11 cellular contexts compared by ENCODE assay signal in the genomic region with DNA sequence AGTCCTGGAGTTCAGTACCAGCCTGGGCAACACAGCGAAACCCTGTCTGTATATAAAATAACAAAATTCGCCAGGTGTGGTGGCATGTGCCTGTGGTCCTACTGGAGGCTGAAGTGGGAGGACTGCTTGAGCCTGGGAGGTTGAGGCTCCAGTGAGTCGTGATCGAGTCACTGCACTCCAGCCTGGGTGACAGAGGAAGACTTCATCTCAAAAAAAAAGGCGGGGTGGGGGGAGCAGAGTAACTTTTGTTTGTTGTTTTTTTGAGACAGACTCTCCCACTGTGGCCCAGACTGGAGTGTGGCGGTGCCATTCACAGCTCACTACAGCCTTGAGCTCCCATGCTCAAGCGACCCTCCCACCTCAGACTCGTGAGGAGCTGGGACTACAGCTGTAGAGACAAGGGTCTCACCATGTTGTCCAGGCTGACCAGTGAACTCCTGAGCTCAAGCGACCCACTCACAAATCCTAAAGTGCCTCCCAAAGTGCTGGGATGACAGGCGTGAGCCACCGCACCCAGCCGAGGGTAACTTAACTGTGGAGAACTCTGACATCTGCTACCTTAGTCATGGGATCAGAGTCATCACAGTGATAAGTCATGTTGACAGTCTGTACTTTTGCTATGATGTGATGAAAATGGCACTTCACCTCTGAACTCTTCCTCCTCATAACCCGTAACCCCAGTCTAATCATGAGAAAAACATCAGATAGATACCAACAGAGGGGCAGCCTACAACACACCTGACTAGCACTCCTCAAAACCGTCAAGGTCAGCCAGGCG. TPM values are rescaled to one million over a fixed set of nuclear protein-coding genes. Genes with fewer than 3 reads are reported as not detected.
DNase-seq lines count a peak whose midpoint lies in the region; ATAC-seq, FAIRE-seq and TF ChIP-seq lines count a peak whose summit lies in the region.
"Had no signal": no experiment of that assay in that cellular context is flagged by ENCODE, and none has a peak within 500 bp of the region (broad histone marks: within the 10 kb centered on the region; RNA-seq: fewer than 3 reads in every experiment).

No MANE protein-coding gene starts in this region.

- peak; percentile 53 for FAIRE-seq in HepG2 (lab: Jason Lieb, UNC)

- CTCF ChIA-PET in HepG2 (lab: Yijun Ruan, JAX; ENCODE audit: low intra/inter-chr PET ratio, low total read pairs): no interaction called here

- H4K20me1 ChIP-seq in HepG2 (ENCODE audit: insufficient read depth, low read length): peaks cover 3% of the 10 kb centered on the region; the same call in 1 of the 2 replicates

- H3K27me3 ChIP-seq in HepG2 (ENCODE audit: control insufficient read depth in 1 of 2, insufficient read depth in 2 of 2, low read length in 2 of 2) (no peaks in the 10 kb centered on the region), tibial artery (no peaks in the 10 kb centered on the region)

- H2AFZ ChIP-seq in HepG2 (ENCODE audit: low read length): no peak overlapping the region

- peaks cover 30% of the 10 kb centered on the region for H3K4me1 Mint-ChIP-seq in activated naive CD4-positive, alpha-beta T cell treated with anti-CD3 and anti-CD28 coated beads, Interleukin-2, amount 50 U/mL, for 24 hours
- peaks cover 19% of the 10 kb centered on the region for H3K4me1 Mint-ChIP-seq in activated naive CD8-positive, alpha-beta T cell treated with anti-CD3 and anti-CD28 coated beads, Interleukin-2, amount 50 U/mL, for 24 hours

- TF ChIP-seq RAD21 in HepG2 (CRISPR knock-in tag; IDR thresholded peaks at IDR 0.05): no peak

- TF ChIP-seq EP300 in HepG2 (IDR thresholded peaks at IDR 0.05; ENCODE audit: low read depth in 2 of 2, low read length in 2 of 2) (no peak), HepG2 (CRISPR knock-in tag; IDR thresholded peaks at IDR 0.05; ENCODE audit: borderline replicate concordance) (no peak)

- WGBS in HepG2 (ENCODE audit: low lambda C conversion rate): 95% methylated on average over 15 of the region's 15 CpGs

- no peak for TF ChIP-seq POLR2A in HepG2 (IDR thresholded peaks at IDR 0.05; ENCODE audit: insufficient read depth in 1 of 2, low read depth in 2 of 2, low read length in 2 of 2)

- H3K4me3 ChIP-seq in HepG2 (replicated peaks in 1 of 3; ENCODE audit: insufficient read depth in 1 of 3, low read depth in 2 of 3, low read length in 3 of 3): no peak overlapping the region
- H3K4me3 ChIP-seq in tibial artery: no peak overlapping the region

- no peak for DNase-seq in activated naive CD4-positive, alpha-beta T cell treated with anti-CD3 and anti-CD28 coated beads, Interleukin-2, amount 50 U/mL, for 16 hours
- no peak for DNase-seq in activated naive CD8-positive, alpha-beta T cell treated with anti-CD3 and anti-CD28 coated beads, Interleukin-2, amount 50 U/mL, for 24 hours
- DNase-seq in HepG2 (ENCODE audit: low spot score) (no peak), tibial artery (no peak), head of caudate nucleus (no peak), anterior cingulate cortex (lab: John Stamatoyannopoulos, UW) (no peak)
- DNase-seq: activated CD8-positive, alpha-beta memory T cell treated with anti-CD3 and anti-CD28 coated beads, Interleukin-2, amount 50 U/mL, for 4 hours; effector memory CD4-positive, alpha-beta T cell; NCI-H1092 treated with DMSO at 0.1 percent for 48 hours had no signal

- POLR2A ChIA-PET in HepG2 (lab: Yijun Ruan, JAX): interaction anchor here (1.1 to 1.3 kb wide), 3 partner anchors 16 to 23 kb away, joined by 3 read pairs; a partner anchor contains a TSS

- H3K27ac Mint-ChIP-seq in activated naive CD4-positive, alpha-beta T cell treated with anti-CD3 and anti-CD28 coated beads, Interleukin-2, amount 50 U/mL, for 24 hours: peak overlapping the region; percentile 9
- no peak overlapping the region for H3K27ac Mint-ChIP-seq in activated naive CD8-positive, alpha-beta T cell treated with anti-CD3 and anti-CD28 coated beads, Interleukin-2, amount 50 U/mL, for 24 hours

- BruUV-seq in HepG2 (replicated peaks; lab: Mats Ljungman, UMichigan): no TSS peak

- intact Hi-C loops in HepG2 (cut with micrococcal nuclease; ENCODE audit: unreplicated experiment) (no loop called here), tibial artery (cut with DNase I; ENCODE audit: low total_unique reads) (no loop called here), head of caudate nucleus (cut with DNase I) (no loop called here)

- H3K9me3 ChIP-seq in HepG2 (ENCODE audit: low read length): no peaks in the 10 kb centered on the region
- H3K9me3 ChIP-seq in tibial artery: no peaks in the 10 kb centered on the region

- H3K9me3 Mint-ChIP-seq in activated naive CD4-positive, alpha-beta T cell treated with anti-CD3 and anti-CD28 coated beads, Interleukin-2, amount 50 U/mL, for 24 hours: no peaks in the 10 kb centered on the region
- H3K9me3 Mint-ChIP-seq in activated naive CD8-positive, alpha-beta T cell treated with anti-CD3 and anti-CD28 coated beads, Interleukin-2, amount 50 U/mL, for 24 hours: no peaks in the 10 kb centered on the region

- peaks cover 4% of the 10 kb centered on the region for H3K36me3 Mint-ChIP-seq in activated naive CD4-positive, alpha-beta T cell treated with anti-CD3 and anti-CD28 coated beads, Interleukin-2, amount 50 U/mL, for 24 hours
- H3K36me3 Mint-ChIP-seq in activated naive CD8-positive, alpha-beta T cell treated with anti-CD3 and anti-CD28 coated beads, Interleukin-2, amount 50 U/mL, for 24 hours (ENCODE audit: low read depth): peaks cover 17% of the 10 kb centered on the region

- peak; percentile 50 for ATAC-seq in activated naive CD8-positive, alpha-beta T cell treated with anti-CD3 and anti-CD28 coated beads, Interleukin-2, amount 50 U/mL, for 24 hours
- ATAC-seq in HepG2 (no peak), GM19023 (IDR thresholded peaks at IDR 0.05; ENCODE audit: unreplicated experiment) (no peak)

- no peak for TF ChIP-seq CTCF in HepG2 (CRISPR knock-in tag; IDR thresholded peaks at IDR 0.05)
- TF ChIP-seq CTCF in tibial artery (IDR thresholded peaks at IDR 0.05): no peak

- H3K27ac ChIP-seq in HepG2 (ENCODE audit: extremely low read length, insufficient read depth, low read length) (no peak overlapping the region), tibial artery (peak overlapping the region; percentile 24 to 26)

- H3K4me2 ChIP-seq in HepG2 (ENCODE audit: low read depth, low read length): no peak overlapping the region

- no peak overlapping the region for H3K9ac ChIP-seq in HepG2 (ENCODE audit: insufficient read depth, low read depth, low read length)

- in situ Hi-C loops in HepG2 (cut with HindIII; ENCODE audit: extremely low pct_ligation_motif_present, low pct_unique_long_range_greater_than_20kb): no loop called here

- no peak overlapping the region for H3K4me3 Mint-ChIP-seq in activated naive CD4-positive, alpha-beta T cell treated with anti-CD3 and anti-CD28 coated beads, Interleukin-2, amount 50 U/mL, for 24 hours
- no peak overlapping the region for H3K4me3 Mint-ChIP-seq in activated naive CD8-positive, alpha-beta T cell treated with anti-CD3 and anti-CD28 coated beads, Interleukin-2, amount 50 U/mL, for 24 hours

- H3K4me1 ChIP-seq in HepG2 (ENCODE audit: insufficient read depth, low read length) (peaks cover 30% of the 10 kb centered on the region), tibial artery (peaks cover 0 to 22% (median 17%) of the 10 kb centered on the region in 4 donors)

- H3K79me2 ChIP-seq in HepG2 (ENCODE audit: insufficient read depth, low read length): peaks cover 14% of the 10 kb centered on the region

- H3K27me3 Mint-ChIP-seq in activated naive CD4-positive, alpha-beta T cell treated with anti-CD3 and anti-CD28 coated beads, Interleukin-2, amount 50 U/mL, for 24 hours: no peaks in the 10 kb centered on the region
- H3K27me3 Mint-ChIP-seq in activated naive CD8-positive, alpha-beta T cell treated with anti-CD3 and anti-CD28 coated beads, Interleukin-2, amount 50 U/mL, for 24 hours: no peaks in the 10 kb centered on the region

- peaks cover 41 to 69% of the 10 kb centered on the region in 2 experiments for H3K36me3 ChIP-seq in HepG2 (replicated peaks in 1 of 2; ENCODE audit: control insufficient read depth in 1 of 2, insufficient read depth in 2 of 2, low read length in 2 of 2)
- H3K36me3 ChIP-seq in tibial artery: peaks cover 0 to 40% (median 13%) of the 10 kb centered on the region in 3 donors

RNA-seq across cellular contexts. Expression of a gene that starts 16.5 kb away (rescaled TPM):
- total RNA-seq in HepG2 (2016; rRNA removed; fragmentation: Illumina TruSeq; extraction: Trizol): 21.4 and 30.5 TPM in 2 replicates
- 17.9 and 19.8 TPM in 2 replicates for total RNA-seq in HepG2 (2016; cell fraction: cytosol; rRNA removed; fragmentation: Illumina TruSeq; extraction: Trizol; ENCODE audit: low read depth)
- total RNA-seq in HepG2 (2016; cell fraction: insoluble cytoplasmic fraction; rRNA removed; fragmentation: Illumina TruSeq; extraction: Trizol): 16.4 and 29.4 TPM in 2 replicates
- total RNA-seq in HepG2 (2016; cell fraction: membrane; rRNA removed; fragmentation: Illumina TruSeq; extraction: Trizol): 40.2 and 46.0 TPM in 2 replicates
- total RNA-seq in HepG2 (2016; cell fraction: nucleus; rRNA removed; fragmentation: Illumina TruSeq; extraction: Trizol): 19.8 and 24.1 TPM in 2 replicates
- 93.9 and 105 TPM in 2 replicates for polyA plus RNA-seq in HepG2 (2011; rRNA removed)
- polyA plus RNA-seq in HepG2 (2011; cell fraction: cytosol; rRNA removed): 58.6 and 81.5 TPM in 2 replicates
- 45.3 and 46.9 TPM in 2 replicates for polyA plus RNA-seq in HepG2 (2011; cell fraction: nucleus; rRNA removed)
- 29.0 and 44.1 TPM in 2 replicates for polyA plus RNA-seq in HepG2 (2012)
- polyA plus RNA-seq in HepG2 (2016; cell fraction: cytosol; fragmentation: Illumina TruSeq; extraction: Trizol; ENCODE audit: low read depth): 31.6 and 35.7 TPM in 2 replicates
- 33.1 and 37.1 TPM in 2 replicates for polyA plus RNA-seq in HepG2 (2016; cell fraction: insoluble cytoplasmic fraction; fragmentation: Illumina TruSeq; extraction: Trizol; ENCODE audit: low read depth)
- 65.7 and 67.3 TPM in 2 replicates for polyA plus RNA-seq in HepG2 (2016; cell fraction: membrane; fragmentation: Illumina TruSeq; extraction: Trizol; ENCODE audit: low read depth)
- polyA plus RNA-seq in HepG2 (2016; cell fraction: nucleus; fragmentation: Illumina TruSeq; extraction: Trizol; ENCODE audit: insufficient read depth, low read depth): 60.4 and 64.9 TPM in 2 replicates
- polyA minus RNA-seq in HepG2 (2011; rRNA and poly(A)+ RNA removed; ENCODE audit: low replicate concordance): 171 and 190 TPM in 2 replicates
- polyA minus RNA-seq in HepG2 (2011; cell fraction: cytosol; rRNA and poly(A)+ RNA removed): 44.9 and 49.0 TPM in 2 replicates
- 12.5 and 14.5 TPM in 2 replicates for polyA minus RNA-seq in HepG2 (2011; cell fraction: nucleus; rRNA and poly(A)+ RNA removed)

RNA-seq across cellular contexts. Expression of a gene that starts 24.1 kb away (rescaled TPM):
- 81.3 and 85.1 TPM in 2 replicates for total RNA-seq in HepG2 (2016; rRNA removed; fragmentation: Illumina TruSeq; extraction: Trizol)
- total RNA-seq in HepG2 (2016; cell fraction: cytosol; rRNA removed; fragmentation: Illumina TruSeq; extraction: Trizol; ENCODE audit: low read depth): 39.8 and 41.0 TPM in 2 replicates
- total RNA-seq in HepG2 (2016; cell fraction: insoluble cytoplasmic fraction; rRNA removed; fragmentation: Illumina TruSeq; extraction: Trizol): 75.7 and 82.4 TPM in 2 replicates
- 77.9 and 85.1 TPM in 2 replicates for total RNA-seq in HepG2 (2016; cell fraction: membrane; rRNA removed; fragmentation: Illumina TruSeq; extraction: Trizol)
- total RNA-seq in HepG2 (2016; cell fraction: nucleus; rRNA removed; fragmentation: Illumina TruSeq; extraction: Trizol): 90.9 and 96.1 TPM in 2 replicates
- 102 and 132 TPM in 2 replicates for polyA plus RNA-seq in HepG2 (2011; rRNA removed)
- 86.6 and 115 TPM in 2 replicates for polyA plus RNA-seq in HepG2 (2011; cell fraction: cytosol; rRNA removed)
- polyA plus RNA-seq in HepG2 (2011; cell fraction: nucleus; rRNA removed): 112 and 127 TPM in 2 replicates
- 131 and 175 TPM in 2 replicates for polyA plus RNA-seq in HepG2 (2012)
- polyA plus RNA-seq in HepG2 (2016; cell fraction: cytosol; fragmentation: Illumina TruSeq; extraction: Trizol; ENCODE audit: low read depth): 88.5 and 88.7 TPM in 2 replicates
- polyA plus RNA-seq in HepG2 (2016; cell fraction: insoluble cytoplasmic fraction; fragmentation: Illumina TruSeq; extraction: Trizol; ENCODE audit: low read depth): 203 and 260 TPM in 2 replicates
- polyA plus RNA-seq in HepG2 (2016; cell fraction: membrane; fragmentation: Illumina TruSeq; extraction: Trizol; ENCODE audit: low read depth): 179 and 185 TPM in 2 replicates
- polyA plus RNA-seq in HepG2 (2016; cell fraction: nucleus; fragmentation: Illumina TruSeq; extraction: Trizol; ENCODE audit: insufficient read depth, low read depth): 152 and 171 TPM in 2 replicates
- polyA minus RNA-seq in HepG2 (2011; rRNA and poly(A)+ RNA removed; ENCODE audit: low replicate concordance): 54.3 and 62.1 TPM in 2 replicates
- polyA minus RNA-seq in HepG2 (2011; cell fraction: cytosol; rRNA and poly(A)+ RNA removed): 50.5 and 51.3 TPM in 2 replicates
- polyA minus RNA-seq in HepG2 (2011; cell fraction: nucleus; rRNA and poly(A)+ RNA removed): 273 and 299 TPM in 2 replicates

RNA-seq across cellular contexts. Expression of a gene that starts 53.6 kb away (rescaled TPM):
- 12.1 and 18.5 TPM in 2 replicates for total RNA-seq in HepG2 (2016; rRNA removed; fragmentation: Illumina TruSeq; extraction: Trizol)
- total RNA-seq in HepG2 (2016; cell fraction: cytosol; rRNA removed; fragmentation: Illumina TruSeq; extraction: Trizol; ENCODE audit: low read depth): 9.1 and 9.9 TPM in 2 replicates
- 11.0 and 17.4 TPM in 2 replicates for total RNA-seq in HepG2 (2016; cell fraction: insoluble cytoplasmic fraction; rRNA removed; fragmentation: Illumina TruSeq; extraction: Trizol)
- 19.9 and 21.0 TPM in 2 replicates for total RNA-seq in HepG2 (2016; cell fraction: membrane; rRNA removed; fragmentation: Illumina TruSeq; extraction: Trizol)
- total RNA-seq in HepG2 (2016; cell fraction: nucleus; rRNA removed; fragmentation: Illumina TruSeq; extraction: Trizol): 8.1 and 9.8 TPM in 2 replicates
- polyA plus RNA-seq in HepG2 (2011; rRNA removed): 28.2 and 43.0 TPM in 2 replicates
- polyA plus RNA-seq in HepG2 (2011; cell fraction: cytosol; rRNA removed): 31.3 and 41.1 TPM in 2 replicates
- polyA plus RNA-seq in HepG2 (2011; cell fraction: nucleus; rRNA removed): 47.8 and 49.8 TPM in 2 replicates
- polyA plus RNA-seq in HepG2 (2012): 33.9 and 49.4 TPM in 2 replicates
- 8.7 and 9.3 TPM in 2 replicates for polyA plus RNA-seq in HepG2 (2016; cell fraction: cytosol; fragmentation: Illumina TruSeq; extraction: Trizol; ENCODE audit: low read depth)
- 24.7 and 26.6 TPM in 2 replicates for polyA plus RNA-seq in HepG2 (2016; cell fraction: insoluble cytoplasmic fraction; fragmentation: Illumina TruSeq; extraction: Trizol; ENCODE audit: low read depth)
- 16.8 and 19.0 TPM in 2 replicates for polyA plus RNA-seq in HepG2 (2016; cell fraction: membrane; fragmentation: Illumina TruSeq; extraction: Trizol; ENCODE audit: low read depth)
- 21.1 and 24.6 TPM in 2 replicates for polyA plus RNA-seq in HepG2 (2016; cell fraction: nucleus; fragmentation: Illumina TruSeq; extraction: Trizol; ENCODE audit: insufficient read depth, low read depth)
- polyA minus RNA-seq in HepG2 (2011; rRNA and poly(A)+ RNA removed; ENCODE audit: low replicate concordance): 12.1 and 28.5 TPM in 2 replicates
- polyA minus RNA-seq in HepG2 (2011; cell fraction: cytosol; rRNA and poly(A)+ RNA removed): 56.9 and 63.6 TPM in 2 replicates
- polyA minus RNA-seq in HepG2 (2011; cell fraction: nucleus; rRNA and poly(A)+ RNA removed): 21.4 and 26.7 TPM in 2 replicates
